In the genomic region with DNA sequence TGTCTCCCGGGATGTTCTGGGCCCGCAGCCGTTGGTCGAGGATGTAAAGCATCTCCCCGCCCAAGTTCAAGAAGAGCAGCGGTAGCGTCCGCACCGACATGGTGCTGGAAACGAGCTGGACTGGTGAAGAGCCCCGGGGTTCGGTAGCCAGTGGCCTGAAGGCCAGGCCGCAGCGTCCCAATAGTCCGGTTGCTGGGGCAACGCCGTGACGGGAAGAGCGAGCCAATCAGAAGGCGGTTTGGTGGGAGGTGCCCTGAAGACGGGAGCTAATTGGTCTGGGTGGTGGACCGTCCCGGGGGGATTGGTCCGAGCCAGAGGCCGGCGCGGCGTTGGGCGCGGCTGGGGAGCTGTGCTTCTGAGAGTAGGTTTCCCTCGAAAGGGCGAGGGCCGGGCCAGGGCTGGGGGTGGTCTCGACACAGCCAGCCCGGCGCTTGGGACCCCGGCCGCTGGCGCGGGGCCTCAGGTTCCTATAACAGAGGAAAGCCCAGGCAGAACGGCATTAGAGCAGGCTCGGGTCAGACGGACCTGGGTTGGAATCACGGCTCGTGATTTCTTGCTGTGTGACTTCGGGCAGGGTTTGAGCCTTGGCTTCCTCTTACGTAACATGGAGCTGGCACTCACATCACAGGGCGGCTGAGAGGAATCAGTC, we compare ENCODE assay signal across 8 cellular contexts. TPM values are rescaled to one million over a fixed set of nuclear protein-coding genes. Genes with fewer than 3 reads are reported as not detected.
DNase-seq lines count a peak whose midpoint lies in the region; ATAC-seq and TF ChIP-seq lines count a peak whose summit lies in the region.

TSS of gene OSCP1 (minus strand) at position 182 of the 649 bp plus-strand sequence. CDS start at position 100, 82 bp downstream.

- peak within 1 kb of the TSS; percentile 42 to 91 for H3K4me3 ChIP-seq in CD4-positive, alpha-beta memory T cell (ENCODE audit: low read length in 2 of 2)
- H3K4me3 ChIP-seq in endodermal cell (ENCODE audit: low read length) = peak within 1 kb of the TSS; percentile 79
- H3K4me3 ChIP-seq in mesendoderm (ENCODE audit: low read length) = peak within 1 kb of the TSS; percentile 66

- H3K27me3 ChIP-seq in CD4-positive, alpha-beta memory T cell (ENCODE audit: insufficient read depth, low read length) = no peaks in the 10 kb centered on the region
- no peaks in the 10 kb centered on the region for H3K27me3 ChIP-seq in endodermal cell (ENCODE audit: control insufficient read depth, insufficient read depth, low read length, poor library complexity, severe bottlenecking)
- no peaks in the 10 kb centered on the region for H3K27me3 ChIP-seq in mesendoderm (ENCODE audit: insufficient read depth, low read length, poor library complexity)

- peak within 1 kb of the TSS; percentile 89 to 98 (median 93) for H3K4me3 Mint-ChIP-seq in CD4-positive, alpha-beta memory T cell
- peak within 1 kb of the TSS; percentile 79 for H3K4me3 Mint-ChIP-seq in endodermal cell

- CTCF ChIA-PET in CD4-positive, alpha-beta memory T cell (lab: Charles Lee; ENCODE audit: partially characterized antibody) = interaction anchor here (1.2 to 1.6 kb wide), 2 partner anchors 10 to 108 kb away, joined by 3 to 4 read pairs; no protein-coding TSS in a partner anchor

- no peaks in the 10 kb centered on the region for H3K27me3 Mint-ChIP-seq in CD4-positive, alpha-beta memory T cell
- H3K27me3 Mint-ChIP-seq in endodermal cell (ENCODE audit: insufficient read depth) = no peaks in the 10 kb centered on the region

- H3K9me3 ChIP-seq in CD4-positive, alpha-beta memory T cell (ENCODE audit: control insufficient read depth in 1 of 2, low read length in 2 of 2) = no peaks in the 10 kb centered on the region
- H3K9me3 ChIP-seq in endodermal cell (ENCODE audit: control insufficient read depth, low read length) = no peaks in the 10 kb centered on the region

- no peak within 1 kb of the TSS for H2AK5ac ChIP-seq in mesendoderm (ENCODE audit: low read length)

- peaks cover 13 to 25% (median 16%) of the 10 kb centered on the region in 4 donors for H3K4me1 Mint-ChIP-seq in CD4-positive, alpha-beta memory T cell
- peaks cover 7% of the 10 kb centered on the region for H3K4me1 Mint-ChIP-seq in endodermal cell

- H2BK15ac ChIP-seq in mesendoderm (replicated peaks; ENCODE audit: low read depth) = no peak within 1 kb of the TSS

- POLR2A ChIA-PET in CD4-positive, alpha-beta memory T cell (lab: Charles Lee; ENCODE audit: partially characterized antibody) = interaction anchor here (0.6 to 3.5 kb wide), 10 partner anchors 13 to 249 kb away, joined by 3 to 51 read pairs (median 4); partner anchors contain the start of genes LSM10, MRPS15, SH3D21 and THRAP3

- no peak within 1 kb of the TSS for H2BK5ac ChIP-seq in mesendoderm (ENCODE audit: low read length)

- intact Hi-C loops in CD4-positive, alpha-beta memory T cell (cut with micrococcal nuclease) = loop anchor here (1.0 kb wide), 1 partner anchor 14 kb away; the partner anchor contains the start of gene MRPS15

- peak; percentile 82 to 88 (median 85) for DNase-seq in CD4-positive, alpha-beta memory T cell
- DNase-seq in HPDE6-E6E7 (ENCODE audit: extremely low spot score) (peak; percentile 100), NOMO-1 (lab: John Stamatoyannopoulos, UW; ENCODE audit: unreplicated experiment in 2 of 2) (peak; percentile 78 to 82), endodermal cell (peak; percentile 97), mesendoderm (peak; percentile 98)
- DNase-seq in activated CD8-positive, alpha-beta memory T cell treated with anti-CD3 and anti-CD28 coated beads, Interleukin-2, amount 50 U/mL, for 4 hours = peak; percentile 84
- peak; percentile 71 for DNase-seq in stimulated activated CD8-positive, alpha-beta memory T cell treated with anti-CD3 and anti-CD28 coated beads, Interleukin-12 subunit alpha, Interleukin-12 subunit beta, amount 100 ng/mL, for 4 hours (ENCODE audit: low read depth)

- H3K27ac Mint-ChIP-seq in CD4-positive, alpha-beta memory T cell = peak within 1 kb of the TSS; percentile 96 to 99 (median 98)
- H3K27ac Mint-ChIP-seq in endodermal cell = peak within 1 kb of the TSS; percentile 93

- H3K4ac ChIP-seq in mesendoderm (ENCODE audit: low read depth, low read length) = peak within 1 kb of the TSS; percentile 10

- H3K36me3 Mint-ChIP-seq in CD4-positive, alpha-beta memory T cell = peaks cover 8 to 15% of the 10 kb centered on the region in 2 donors
- H3K36me3 Mint-ChIP-seq in endodermal cell (ENCODE audit: low read depth) = peaks cover 13% of the 10 kb centered on the region

- peak within 1 kb of the TSS; percentile 10 for H4K5ac ChIP-seq in mesendoderm (ENCODE audit: low read length)

- TF ChIP-seq CTCF in endodermal cell (conservative IDR thresholded peaks at IDR 0.05) = no peak

- H3K79me1 ChIP-seq in mesendoderm (ENCODE audit: low read length) = no peaks in the 10 kb centered on the region

- H3K9me3 Mint-ChIP-seq in CD4-positive, alpha-beta memory T cell = no peaks in the 10 kb centered on the region
- H3K9me3 Mint-ChIP-seq in endodermal cell = no peaks in the 10 kb centered on the region

- peaks cover 3% of the 10 kb centered on the region for H3K36me3 ChIP-seq in CD4-positive, alpha-beta memory T cell (ENCODE audit: insufficient read depth, low read length)
- H3K36me3 ChIP-seq in endodermal cell (ENCODE audit: control insufficient read depth, insufficient read depth, low read length) (peaks cover 16% of the 10 kb centered on the region), mesendoderm (ENCODE audit: control insufficient read depth, insufficient read depth, low read length) (peaks cover 8% of the 10 kb centered on the region)

- no peak within 1 kb of the TSS for H3K23ac ChIP-seq in mesendoderm (ENCODE audit: low read length)

- peak within 1 kb of the TSS; percentile 82 for H3K18ac ChIP-seq in mesendoderm (ENCODE audit: low read length)

- peaks cover 12% of the 10 kb centered on the region for H3K4me1 ChIP-seq in CD4-positive, alpha-beta memory T cell (ENCODE audit: insufficient read depth, low read length)
- H3K4me1 ChIP-seq in endodermal cell (ENCODE audit: control insufficient read depth, insufficient read depth, low read length) (no peaks in the 10 kb centered on the region), mesendoderm (ENCODE audit: control insufficient read depth, low read depth, low read length) (no peaks in the 10 kb centered on the region)

- peak within 1 kb of the TSS; percentile 7 for H4K8ac ChIP-seq in mesendoderm (ENCODE audit: low read depth, low read length)

- H3K27ac ChIP-seq in CD4-positive, alpha-beta memory T cell (ENCODE audit: low read depth, low read length) = peak within 1 kb of the TSS; percentile 88
- peak within 1 kb of the TSS; percentile 75 for H3K27ac ChIP-seq in endodermal cell (ENCODE audit: low read depth, low read length)
- peak within 1 kb of the TSS; percentile 66 for H3K27ac ChIP-seq in mesendoderm (ENCODE audit: low read depth, low read length)

- H3K9ac ChIP-seq in endodermal cell (ENCODE audit: extremely low read depth, low read length, poor library complexity, severe bottlenecking) (peak within 1 kb of the TSS; percentile 71), mesendoderm (ENCODE audit: low read length) (peak within 1 kb of the TSS; percentile 92)

- WGBS in endodermal cell (ENCODE audit: insufficient coverage in 1 of 2, insufficient read length in 1 of 2), 2 experiments = 5 to 11% methylated on average over 26 to 48 of the region's 48 CpGs
- no CpG with 5 or more reads among the region's 48 CpGs for WGBS in mesendoderm (ENCODE audit: extremely low coverage, insufficient coverage, low lambda C conversion rate)

- H3K4me2 ChIP-seq in mesendoderm (ENCODE audit: low read length) = peak within 1 kb of the TSS; percentile 97

- no peak within 1 kb of the TSS for H2BK120ac ChIP-seq in mesendoderm (ENCODE audit: low read depth, low read length)

- no peaks in the 10 kb centered on the region for H3K79me2 ChIP-seq in mesendoderm (ENCODE audit: control insufficient read depth, insufficient read depth, low read length)

- ATAC-seq in GM19463 (IDR thresholded peaks at IDR 0.05; ENCODE audit: unreplicated experiment) = peak; percentile 100

- H3K56ac ChIP-seq in mesendoderm (ENCODE audit: low read length) = peak within 1 kb of the TSS; percentile 90

RNA-seq across cellular contexts. Expression of gene OSCP1, which starts in this region (rescaled TPM):
- 1 to 10 TPM in 1 of 2 experiments, not detected in 1; 1.4 TPM for total RNA-seq in CD4-positive, alpha-beta memory T cell
- polyA plus RNA-seq in CD4-positive, alpha-beta memory T cell = 1 to 10 TPM in 1 of 2 donors, under 1 TPM in 1; 0.93 to 1.1 TPM
- 10 to 100 TPM in 1 of 2 donors, 1 to 10 TPM in 1; 9.6 to 10.5 TPM for total RNA-seq in endodermal cell
- 11.8 TPM for polyA plus RNA-seq in endodermal cell (2013, experiment 1 of 2)
- 11.6 TPM for polyA plus RNA-seq in endodermal cell (2013, experiment 2 of 2)
- 1.8 TPM for polyA plus RNA-seq in mesendoderm (2013, experiment 1 of 2)
- polyA plus RNA-seq in mesendoderm (2013, experiment 2 of 2) = 2.2 TPM

Comparison
In these comparisons a context has a peak if more than half of its experiments do, and no peak if none do; other contexts are left out.
1. Peak in every context shown above with its lines: DNase-seq, ATAC-seq, H3K4me3 ChIP-seq and H3K27ac ChIP-seq.
2. RNA of gene OSCP1 (total RNA-seq): 9.6 to 10.5 TPM in endodermal cell; 1.4 TPM in CD4-positive, alpha-beta memory T cell; every median in the first group is over 4 times any median in the second.